In the genomic region with DNA sequence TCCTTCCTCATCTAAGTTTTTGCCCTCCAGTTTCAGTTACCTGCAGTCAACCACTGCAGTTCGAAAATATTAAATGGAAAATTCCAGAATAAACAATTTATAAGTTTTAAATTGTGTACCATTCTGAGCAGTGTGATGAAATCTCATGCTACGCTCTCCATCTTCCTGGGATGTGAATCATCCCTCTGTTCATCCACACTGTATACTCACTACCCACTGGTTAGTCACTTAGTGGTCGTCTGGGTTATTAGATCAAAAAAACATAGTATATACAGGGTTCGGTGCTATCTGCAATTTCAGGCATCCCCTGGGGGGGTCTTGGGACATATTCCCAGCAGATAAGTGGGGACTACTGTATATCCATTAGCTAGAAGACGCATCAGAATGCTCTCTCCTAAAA, we compare ENCODE assay signal across 18 cellular contexts.
DNase-seq lines count a peak whose midpoint lies in the region; FAIRE-seq and TF ChIP-seq lines count a peak whose summit lies in the region.
"Had no signal": no experiment of that assay in that cellular context is flagged by ENCODE, and none has a peak within 500 bp of the region (broad histone marks: within the 10 kb centered on the region; RNA-seq: fewer than 3 reads in every experiment).

No MANE protein-coding gene starts in this region.

- peak; percentile 89 for DNase-seq in ELR (ENCODE audit: low read depth)
- DNase-seq in RCC 7860 (ENCODE audit: low spot score), result peak; percentile 52
- peak; percentile 75 for DNase-seq in choroid plexus epithelial cell (ENCODE audit: low read depth)
- DNase-seq in nephron progenitor cell, result no peak
- no peak for DNase-seq in NCI-H1436 (lab: John Stamatoyannopoulos, UW)
- DNase-seq in NCI-H1092 (lab: John Stamatoyannopoulos, UW), result no peak
- DNase-seq in coronary artery (ENCODE audit: low spot score), result no peak
- no peak for DNase-seq in hepatocyte (ENCODE audit: low spot score)
- DNase-seq: activated effector memory CD4-positive, alpha-beta T cell treated with Interleukin-2 at 50 U/mL for 16 hours; CD4-positive, CD25-positive, alpha-beta regulatory T cell; heart left ventricle; kidney; stimulated activated naive CD8-positive, alpha-beta T cell treated with anti-CD3 and anti-CD28 coated beads, Interleukin-15, amount 100 ng/mL, for 72 hours; SW 1271; WERI-Rb-1 had no signal

- no peaks in the 10 kb centered on the region for H3K9me3 ChIP-seq in hepatocyte (ENCODE audit: low read depth)
- H3K9me3 ChIP-seq: heart left ventricle, vagina had no signal

- no peaks in the 10 kb centered on the region for H4K20me1 ChIP-seq in hepatocyte (ENCODE audit: insufficient read depth, poor library complexity, severe bottlenecking)

- no peaks in the 10 kb centered on the region for H3K27me3 ChIP-seq in hepatocyte
- H3K27me3 ChIP-seq: heart left ventricle, vagina had no signal

- H3K36me3 Mint-ChIP-seq in nephron progenitor cell (ENCODE audit: low read depth), result peaks cover 5% of the 10 kb centered on the region

- H3K4me3 Mint-ChIP-seq in nephron progenitor cell, result no peak overlapping the region
- H3K4me3 Mint-ChIP-seq: CD4-positive, CD25-positive, alpha-beta regulatory T cell; stimulated activated naive CD8-positive, alpha-beta T cell treated with anti-CD3 and anti-CD28 coated beads, Interleukin-15, amount 100 ng/mL, for 72 hours had no signal

- H3K36me3 ChIP-seq in hepatocyte (replicated peaks; ENCODE audit: insufficient read depth, low read depth), result no peaks in the 10 kb centered on the region
- H3K36me3 ChIP-seq: vagina, WERI-Rb-1 had no signal

- H3K27ac Mint-ChIP-seq in nephron progenitor cell, result peak overlapping the region; percentile 30
- H3K27ac Mint-ChIP-seq: CD4-positive, CD25-positive, alpha-beta regulatory T cell; stimulated activated naive CD8-positive, alpha-beta T cell treated with anti-CD3 and anti-CD28 coated beads, Interleukin-15, amount 100 ng/mL, for 72 hours had no signal

- H3K9me2 ChIP-seq in hepatocyte (replicated peaks; ENCODE audit: insufficient read depth), result no peaks in the 10 kb centered on the region

- no peaks in the 10 kb centered on the region for H3K9me3 Mint-ChIP-seq in nephron progenitor cell
- H3K9me3 Mint-ChIP-seq: stimulated activated naive CD8-positive, alpha-beta T cell treated with anti-CD3 and anti-CD28 coated beads, Interleukin-15, amount 100 ng/mL, for 72 hours had no signal

- no peaks in the 10 kb centered on the region for H3K79me2 ChIP-seq in hepatocyte

- H3K4me3 ChIP-seq in choroid plexus epithelial cell (ENCODE audit: low read depth, low read length) (no peak overlapping the region), coronary artery (no peak overlapping the region), hepatocyte (no peak overlapping the region)
- H3K4me3 ChIP-seq: GM12878, heart left ventricle, vagina had no signal

- H3K27me3 Mint-ChIP-seq in nephron progenitor cell (ENCODE audit: low read depth, poor library complexity), result no peaks in the 10 kb centered on the region
- H3K27me3 Mint-ChIP-seq: CD4-positive, CD25-positive, alpha-beta regulatory T cell; stimulated activated naive CD8-positive, alpha-beta T cell treated with anti-CD3 and anti-CD28 coated beads, Interleukin-15, amount 100 ng/mL, for 72 hours had no signal

- H3K4me1 Mint-ChIP-seq in nephron progenitor cell, result no peaks in the 10 kb centered on the region
- H3K4me1 Mint-ChIP-seq: stimulated activated naive CD8-positive, alpha-beta T cell treated with anti-CD3 and anti-CD28 coated beads, Interleukin-15, amount 100 ng/mL, for 72 hours had no signal

- H3K27ac ChIP-seq in coronary artery, result no peak overlapping the region
- no peak overlapping the region for H3K27ac ChIP-seq in hepatocyte
- H3K27ac ChIP-seq: heart left ventricle, KMS-11, vagina, WERI-Rb-1 had no signal

- H3K4me1 ChIP-seq in hepatocyte (ENCODE audit: insufficient read depth), result no peaks in the 10 kb centered on the region
- H3K4me1 ChIP-seq: vagina had no signal

- WGBS in hepatocyte (ENCODE audit: low lambda C conversion rate, missing lambda C conversion rate), result 87% methylated on average over 5 of the region's 5 CpGs

- no peak for FAIRE-seq in RCC 7860 (lab: Jason Lieb, UNC)
- FAIRE-seq: GM12878, kidney had no signal

- TF ChIP-seq CTCF in choroid plexus epithelial cell (conservative IDR thresholded peaks at IDR 0.05; ENCODE audit: low read depth, low read length) (no peak), nephron progenitor cell (IDR thresholded peaks at IDR 0.05) (no peak), coronary artery (IDR thresholded peaks at IDR 0.05) (no peak), hepatocyte (IDR thresholded peaks at IDR 0.05; ENCODE audit: poor library complexity) (no peak)

- no peak overlapping the region for H2AFZ ChIP-seq in hepatocyte

- H3K4me2 ChIP-seq in hepatocyte, result no peak overlapping the region
- H3K4me2 ChIP-seq: KMS-11 had no signal

Comparison
In these comparisons a context has a peak if more than half of its experiments do, and no peak if none do; other contexts are left out.
1. DNase-seq: peak in ELR (single experiment), RCC 7860 (single experiment) and choroid plexus epithelial cell (single experiment); none in nephron progenitor cell (single experiment), NCI-H1436 (single experiment), NCI-H1092 (single experiment), coronary artery (single experiment) and hepatocyte (single experiment).